Comparison of ENCODE assay signal across 15 cellular contexts in the genomic region with DNA sequence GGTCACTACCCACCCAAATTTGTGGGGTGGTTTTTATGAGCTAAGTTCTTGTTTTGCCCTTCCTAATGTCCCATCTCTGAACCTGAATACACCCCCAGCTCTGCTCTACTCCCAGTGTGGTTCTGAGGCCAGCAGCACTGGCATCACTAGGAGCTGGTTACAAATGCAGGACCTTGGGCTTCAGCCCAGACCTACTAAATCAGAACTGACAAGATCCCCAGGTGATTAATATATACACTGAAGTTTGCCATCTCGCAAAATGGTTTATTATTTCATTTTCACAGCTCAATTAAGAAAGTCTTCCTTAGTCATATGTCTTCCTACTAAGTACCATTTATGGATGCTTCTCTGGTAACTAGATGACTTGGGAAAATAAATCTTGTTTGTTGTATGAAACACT.
DNase-seq lines count a peak whose midpoint lies in the region; ATAC-seq and TF ChIP-seq lines count a peak whose summit lies in the region.
"Had no signal": no experiment of that assay in that cellular context is flagged by ENCODE, and none has a peak within 500 bp of the region (broad histone marks: within the 10 kb centered on the region; RNA-seq: fewer than 3 reads in every experiment).

No MANE protein-coding gene starts in this region.

- H3K36me3 ChIP-seq in uterus, result no peaks in the 10 kb centered on the region

- TF ChIP-seq POLR2A in uterus (IDR thresholded peaks at IDR 0.05), result no peak

- peak overlapping the region; percentile 78 to 84 for H3K27ac ChIP-seq in uterus

- DNase-seq in left cardiac atrium, result no peak
- no peak for DNase-seq in Right ventricle myocardium inferior (ENCODE audit: missing footprints)
- no peak for DNase-seq in activated CD4-positive, alpha-beta memory T cell treated with anti-CD3 and anti-CD28 coated beads for 36 hours
- DNase-seq in medulla oblongata (ENCODE audit: extremely low spot score), result peak; percentile 63
- peak; percentile 51 to 83 for DNase-seq in uterus
- DNase-seq in stimulated activated CD4-positive, alpha-beta T cell treated with anti-CD3 and anti-CD28 coated beads, Interleukin-4, amount 100 ng/mL, for 24 hours, result no peak
- no peak for DNase-seq in natural killer cell treated with Interleukin-12 subunit alpha and Interleukin-12 subunit beta and Interleukin-15 and Interleukin-18, amount 100 ng/mL, for 72 hours (ENCODE audit: low spot score)
- DNase-seq: activated CD4-positive, CD25-positive, alpha-beta regulatory T cell treated with anti-CD3 and anti-CD28 coated beads, Interleukin-2, amount 50 U/mL, for 72 hours; activated naive CD4-positive, alpha-beta T cell; DND-41; H9; NCI-H2171 treated with DMSO at 0.1 percent for 48 hours; stimulated activated CD4-positive, alpha-beta T cell treated with anti-CD3 and anti-CD28 coated beads, Interleukin-2, amount 100 ng/mL, for 24 hours; SW 1271 had no signal

- no peaks in the 10 kb centered on the region for H3K36me3 Mint-ChIP-seq in activated CD4-positive, alpha-beta memory T cell treated with anti-CD3 and anti-CD28 coated beads for 36 hours
- no peaks in the 10 kb centered on the region for H3K36me3 Mint-ChIP-seq in natural killer cell treated with Interleukin-12 subunit alpha and Interleukin-12 subunit beta and Interleukin-15 and Interleukin-18, amount 100 ng/mL, for 72 hours

- peak overlapping the region; percentile 85 for H3K27ac Mint-ChIP-seq in activated CD4-positive, alpha-beta memory T cell treated with anti-CD3 and anti-CD28 coated beads for 36 hours
- peak overlapping the region in 1 of 2 donors; percentile 66 for H3K27ac Mint-ChIP-seq in natural killer cell treated with Interleukin-12 subunit alpha and Interleukin-12 subunit beta and Interleukin-15 and Interleukin-18, amount 100 ng/mL, for 72 hours

- H3K4me1 Mint-ChIP-seq in activated CD4-positive, alpha-beta memory T cell treated with anti-CD3 and anti-CD28 coated beads for 36 hours (ENCODE audit: low read depth), result peaks cover 90% of the 10 kb centered on the region
- H3K4me1 Mint-ChIP-seq in natural killer cell treated with Interleukin-12 subunit alpha and Interleukin-12 subunit beta and Interleukin-15 and Interleukin-18, amount 100 ng/mL, for 72 hours (ENCODE audit: low read depth in 2 of 2), result peaks cover 35 to 36% of the 10 kb centered on the region in 2 donors

- H3K9me3 ChIP-seq in uterus, result no peaks in the 10 kb centered on the region

- H3K9me3 Mint-ChIP-seq in activated CD4-positive, alpha-beta memory T cell treated with anti-CD3 and anti-CD28 coated beads for 36 hours, result no peaks in the 10 kb centered on the region
- no peaks in the 10 kb centered on the region for H3K9me3 Mint-ChIP-seq in natural killer cell treated with Interleukin-12 subunit alpha and Interleukin-12 subunit beta and Interleukin-15 and Interleukin-18, amount 100 ng/mL, for 72 hours
- H3K9me3 Mint-ChIP-seq: H9 had no signal

- CTCF ChIA-PET in activated CD4-positive, alpha-beta memory T cell treated with anti-CD3 and anti-CD28 coated beads for 36 hours (lab: Charles Lee), result interaction anchor here (0.6 to 1.6 kb wide), 2 partner anchors 54 to 136 kb away, joined by 3 to 4 read pairs; no protein-coding TSS in a partner anchor

- intact Hi-C loops in left cardiac atrium (cut with DNase I), result no loop called here
- intact Hi-C loops in Right ventricle myocardium inferior (cut with DNase I), result no loop called here
- intact Hi-C loops in activated CD4-positive, alpha-beta memory T cell treated with anti-CD3 and anti-CD28 coated beads for 36 hours (cut with micrococcal nuclease), result loop anchor here (1.0 to 5.0 kb wide), 5 partner anchors 80 to 571 kb away; no protein-coding TSS in a partner anchor
- intact Hi-C loops in uterus (cut with DNase I; ENCODE audit: low total_unique reads), result no loop called here

- H3K27me3 ChIP-seq in uterus, result no peaks in the 10 kb centered on the region

- ATAC-seq in left cardiac atrium (peak; percentile 31 to 44), Right ventricle myocardium inferior (no peak), HG03457 (IDR thresholded peaks at IDR 0.05; ENCODE audit: unreplicated experiment) (no peak)
- ATAC-seq in natural killer cell treated with Interleukin-12 subunit alpha and Interleukin-12 subunit beta and Interleukin-15 and Interleukin-18, amount 100 ng/mL, for 72 hours, result no peak

- no peak overlapping the region for H3K4me3 ChIP-seq in uterus

- H3K4me3 Mint-ChIP-seq in activated CD4-positive, alpha-beta memory T cell treated with anti-CD3 and anti-CD28 coated beads for 36 hours, result no peak overlapping the region
- H3K4me3 Mint-ChIP-seq in natural killer cell treated with Interleukin-12 subunit alpha and Interleukin-12 subunit beta and Interleukin-15 and Interleukin-18, amount 100 ng/mL, for 72 hours, result no peak overlapping the region
- H3K4me3 Mint-ChIP-seq: H9 had no signal

- no peaks in the 10 kb centered on the region for H3K27me3 Mint-ChIP-seq in activated CD4-positive, alpha-beta memory T cell treated with anti-CD3 and anti-CD28 coated beads for 36 hours
- H3K27me3 Mint-ChIP-seq in natural killer cell treated with Interleukin-12 subunit alpha and Interleukin-12 subunit beta and Interleukin-15 and Interleukin-18, amount 100 ng/mL, for 72 hours, result no peaks in the 10 kb centered on the region

- POLR2A ChIA-PET in activated CD4-positive, alpha-beta memory T cell treated with anti-CD3 and anti-CD28 coated beads for 36 hours (lab: Charles Lee), result interaction anchor here (2.0 to 3.9 kb wide), 2 partner anchors 16 to 65 kb away, joined by 6 to 20 read pairs; no protein-coding TSS in a partner anchor

- no peak for TF ChIP-seq CTCF in uterus (IDR thresholded peaks at IDR 0.05)

- peaks cover 13 to 42% of the 10 kb centered on the region in 2 donors for H3K4me1 ChIP-seq in uterus

Comparison
In these comparisons a context has a peak if more than half of its experiments do, and no peak if none do; other contexts are left out.
1. ATAC-seq: peak in left cardiac atrium (2 of 2); none in Right ventricle myocardium inferior (single experiment), HG03457 (single experiment) and natural killer cell treated with Interleukin-12 subunit alpha and Interleukin-12 subunit beta and Interleukin-15 and Interleukin-18, amount 100 ng/mL, for 72 hours (0 of 2).
2. DNase-seq: peak in medulla oblongata (single experiment) and uterus (2 of 2); none in left cardiac atrium (single experiment), Right ventricle myocardium inferior (single experiment), activated CD4-positive, alpha-beta memory T cell treated with anti-CD3 and anti-CD28 coated beads for 36 hours (single experiment), stimulated activated CD4-positive, alpha-beta T cell treated with anti-CD3 and anti-CD28 coated beads, Interleukin-4, amount 100 ng/mL, for 24 hours (single experiment) and natural killer cell treated with Interleukin-12 subunit alpha and Interleukin-12 subunit beta and Interleukin-15 and Interleukin-18, amount 100 ng/mL, for 72 hours (single experiment).